8 cellular contexts compared by ENCODE assay signal in the genomic region with DNA sequence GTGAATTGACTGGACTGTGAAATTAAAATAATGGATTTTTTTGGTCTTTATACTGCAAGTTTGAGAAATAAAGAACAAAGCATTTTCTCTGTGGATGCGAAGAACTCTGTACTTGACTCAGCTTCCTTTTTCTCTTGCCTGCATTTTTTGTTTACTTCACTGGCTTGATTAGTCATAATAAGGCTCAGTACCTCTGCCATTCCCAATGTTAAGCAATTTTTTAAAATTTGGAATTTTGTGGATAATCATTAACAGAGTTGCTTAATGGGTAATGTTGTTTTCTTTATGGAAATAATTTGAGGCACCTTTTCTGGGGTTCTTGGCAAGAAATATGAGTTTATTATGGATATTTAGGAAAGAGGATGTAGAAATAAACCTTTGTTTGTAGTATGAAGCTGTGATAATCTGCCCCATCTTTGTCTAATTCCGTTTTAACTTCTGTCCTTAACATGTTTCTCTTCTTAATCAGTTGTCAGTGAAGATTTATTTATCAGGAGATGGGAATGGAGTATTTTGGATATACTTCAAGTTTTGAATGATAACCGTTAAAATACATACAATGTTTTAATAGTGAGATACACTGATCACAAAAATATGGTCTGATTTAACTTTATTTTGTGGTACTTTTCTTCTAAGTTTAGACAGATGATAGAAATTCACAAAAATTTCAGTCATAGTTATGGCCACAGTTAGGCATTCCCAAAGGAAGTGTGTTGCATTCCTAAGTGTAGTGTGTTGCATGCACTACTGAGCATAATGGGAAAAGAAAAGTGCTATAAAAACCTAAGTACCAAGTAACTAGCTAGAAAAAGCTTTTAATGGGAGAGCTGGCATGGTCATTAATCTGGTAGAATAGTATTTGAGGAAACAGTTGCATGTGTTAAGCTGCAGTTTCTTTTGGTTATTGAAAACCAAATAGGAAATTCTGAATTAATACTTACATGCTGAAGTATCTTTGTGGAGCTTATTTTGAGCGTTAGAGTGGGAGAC. TPM values are rescaled to one million over a fixed set of nuclear protein-coding genes. Genes with fewer than 3 reads are reported as not detected.
DNase-seq lines count a peak whose midpoint lies in the region; ATAC-seq and TF ChIP-seq lines count a peak whose summit lies in the region.

No MANE protein-coding gene starts in this region.

- no peaks in the 10 kb centered on the region for H3K27me3 Mint-ChIP-seq in activated naive CD4-positive, alpha-beta T cell treated with anti-CD3 and anti-CD28 coated beads, Interleukin-2, amount 50 U/mL, for 24 hours
- no peaks in the 10 kb centered on the region for H3K27me3 Mint-ChIP-seq in T-cell
- no peaks in the 10 kb centered on the region for H3K27me3 Mint-ChIP-seq in stimulated activated naive CD8-positive, alpha-beta T cell treated with anti-CD3 and anti-CD28 coated beads, Interleukin-15, amount 100 ng/mL, for 72 hours

- no peak for DNase-seq in activated naive CD4-positive, alpha-beta T cell (lab: John Stamatoyannopoulos, UW)
- DNase-seq in T-cell (no peak), fibroblast of villous mesenchyme (ENCODE audit: low read depth) (peak; percentile 54), DMS53 treated with DMSO at 0.1 percent for 48 hours (lab: John Stamatoyannopoulos, UW; ENCODE audit: unreplicated experiment) (no peak)
- no peak for DNase-seq in stimulated activated naive CD8-positive, alpha-beta T cell treated with anti-CD3 and anti-CD28 coated beads, Interleukin-15, amount 100 ng/mL, for 72 hours

- peaks cover 78% of the 10 kb centered on the region for H3K4me1 Mint-ChIP-seq in activated naive CD4-positive, alpha-beta T cell treated with anti-CD3 and anti-CD28 coated beads, Interleukin-2, amount 50 U/mL, for 24 hours
- H3K4me1 Mint-ChIP-seq in T-cell: peaks cover 76 to 80% (median 77%) of the 10 kb centered on the region in 3 donors
- peaks cover 68% of the 10 kb centered on the region for H3K4me1 Mint-ChIP-seq in stimulated activated naive CD8-positive, alpha-beta T cell treated with anti-CD3 and anti-CD28 coated beads, Interleukin-15, amount 100 ng/mL, for 72 hours

- H3K9me3 Mint-ChIP-seq in activated naive CD4-positive, alpha-beta T cell treated with anti-CD3 and anti-CD28 coated beads, Interleukin-2, amount 50 U/mL, for 24 hours: no peaks in the 10 kb centered on the region
- H3K9me3 Mint-ChIP-seq in T-cell: no peaks in the 10 kb centered on the region
- H3K9me3 Mint-ChIP-seq in stimulated activated naive CD8-positive, alpha-beta T cell treated with anti-CD3 and anti-CD28 coated beads, Interleukin-15, amount 100 ng/mL, for 72 hours: no peaks in the 10 kb centered on the region

- H3K27ac Mint-ChIP-seq in activated naive CD4-positive, alpha-beta T cell treated with anti-CD3 and anti-CD28 coated beads, Interleukin-2, amount 50 U/mL, for 24 hours: peak overlapping the region; percentile 72
- peak overlapping the region; percentile 21 to 71 for H3K27ac Mint-ChIP-seq in T-cell
- peak overlapping the region; percentile 74 to 86 for H3K27ac Mint-ChIP-seq in stimulated activated naive CD8-positive, alpha-beta T cell treated with anti-CD3 and anti-CD28 coated beads, Interleukin-15, amount 100 ng/mL, for 72 hours

- CTCF ChIA-PET in T-cell (lab: Charles Lee): interaction anchor here in 1 of 2 donors (0.6 to 1.7 kb wide), 9 partner anchors 9 to 210 kb away, joined by 3 to 10 read pairs (median 4); no protein-coding TSS in a partner anchor

- H3K4me3 ChIP-seq in fibroblast of villous mesenchyme (ENCODE audit: low read depth, low read length): peak overlapping the region; percentile 30

- no peak for TF ChIP-seq CTCF in fibroblast of villous mesenchyme (IDR thresholded peaks at IDR 0.05; ENCODE audit: insufficient read depth, low read depth, low read length)

- H3K4me3 Mint-ChIP-seq in activated naive CD4-positive, alpha-beta T cell treated with anti-CD3 and anti-CD28 coated beads, Interleukin-2, amount 50 U/mL, for 24 hours: peak overlapping the region; percentile 72
- peak overlapping the region; percentile 76 to 80 (median 79) for H3K4me3 Mint-ChIP-seq in T-cell
- peak overlapping the region; percentile 76 to 82 for H3K4me3 Mint-ChIP-seq in stimulated activated naive CD8-positive, alpha-beta T cell treated with anti-CD3 and anti-CD28 coated beads, Interleukin-15, amount 100 ng/mL, for 72 hours

- ATAC-seq in T-cell (replicated peaks in 1 of 4) (peak; percentile 34 to 68 (median 59)), HG02840 (IDR thresholded peaks at IDR 0.05; ENCODE audit: low FRiP score, unreplicated experiment) (no peak), GM19023 (IDR thresholded peaks at IDR 0.05; ENCODE audit: unreplicated experiment) (no peak)
- ATAC-seq in stimulated activated naive CD8-positive, alpha-beta T cell treated with anti-CD3 and anti-CD28 coated beads, Interleukin-15, amount 100 ng/mL, for 72 hours: no peak

- H3K36me3 Mint-ChIP-seq in activated naive CD4-positive, alpha-beta T cell treated with anti-CD3 and anti-CD28 coated beads, Interleukin-2, amount 50 U/mL, for 24 hours: peaks cover 2% of the 10 kb centered on the region
- H3K36me3 Mint-ChIP-seq in T-cell: peaks cover 8% of the 10 kb centered on the region

- POLR2A ChIA-PET in T-cell (lab: Charles Lee): interaction anchor here (0.6 to 1.1 kb wide), 5 partner anchors 10 to 67 kb away, joined by 3 to 8 read pairs (median 5); no protein-coding TSS in a partner anchor

RNA-seq across cellular contexts. Expression of a gene that starts 27.7 kb away (rescaled TPM):
- total RNA-seq in T-cell: 100 to 1,000 TPM; 168 to 287 (median 179) TPM
- 70.5 and 92.4 TPM in 2 replicates for total RNA-seq in fibroblast of villous mesenchyme

Comparison
In these comparisons a context has a peak if more than half of its experiments do, and no peak if none do; other contexts are left out.
1. ATAC-seq: peak in T-cell (4 of 4); none in stimulated activated naive CD8-positive, alpha-beta T cell treated with anti-CD3 and anti-CD28 coated beads, Interleukin-15, amount 100 ng/mL, for 72 hours (single experiment), HG02840 (single experiment) and GM19023 (single experiment).
2. Peak in every context shown above with its lines, with median percentiles within 50 percentile points of each other: H3K27ac Mint-ChIP-seq and H3K4me3 Mint-ChIP-seq.